ENCODE assay signal across 11 cellular contexts in genomic region chr2:172067905-172068304, GRCh38. TPM values are rescaled to one million over a fixed set of nuclear protein-coding genes. Genes with fewer than 3 reads are reported as not detected.
"Had no signal": no experiment of that assay in that cellular context is flagged by ENCODE, and none has a peak within 500 bp of the region (broad histone marks: within the 10 kb centered on the region; RNA-seq: fewer than 3 reads in every experiment).

No MANE protein-coding gene starts in this region.

RNA-seq across cellular contexts. Expression of gene DLX1, which starts 17.4 kb away (rescaled TPM):
- total RNA-seq: subcutaneous adipose tissue, testis, transverse colon, upper lobe of left lung, upper lobe of right lung, ureter, vagina had no signal

RNA-seq across cellular contexts. Expression of gene DLX2, which starts 34.8 kb away (rescaled TPM):
- total RNA-seq: stomach, subcutaneous adipose tissue, tibial nerve, upper lobe of left lung, upper lobe of right lung, ureter, urinary bladder, uterus, vagina had no signal
